In genomic region chr20:60754866-60755265, GRCh38 we compare ENCODE assay signal across 15 cellular contexts.
"Had no signal": no experiment of that assay in that cellular context is flagged by ENCODE, and none has a peak within 500 bp of the region (broad histone marks: within the 10 kb centered on the region; RNA-seq: fewer than 3 reads in every experiment).

No MANE protein-coding gene starts in this region.

- DNase-seq: Kasumi-1; MM.1S; NCI-H1092 treated with DMSO at 0.1 percent for 48 hours; NCI-H1436; NCI-H187; NCI-H2029; NCI-H2171 treated with DMSO at 0.1 percent for 48 hours; NCI-H345; NCI-H446 treated with DMSO at 0.1 percent for 48 hours; NCI-H510A treated with DMSO at 0.1 percent for 48 hours; NCI-H526; NCI-H82; NK-92 treated with Interleukin-12 subunit alpha and Interleukin-12 subunit beta, amount 100 ng/mL, for 24 hours; PC-3; SHP77 treated with DMSO at 0.1 percent for 48 hours had no signal
